1 cellular context compared by ENCODE assay signal in genomic region chr17:37239690-37240344, GRCh38.
TF ChIP-seq lines count a peak whose summit lies in the region.

No MANE protein-coding gene starts in this region.

TF ChIP-seq in WTC11, 78 proteins besides CTCF, POLR2A, EP300 and RAD21 (continued from another document):
- no peak for TF ChIP-seq IRF2 (CRISPR knock-in tag; IDR thresholded peaks at IDR 0.05; ENCODE audit: borderline replicate concordance, low read depth)
